ENCODE assay signal across 8 cellular contexts in genomic region chr22:38873469-38874411, GRCh38. TPM values are rescaled to one million over a fixed set of nuclear protein-coding genes. Genes with fewer than 3 reads are reported as not detected.
A peak's percentile ranks its signal among the peaks of the same experiment; 100 is the strongest.
DNase-seq lines count a peak whose midpoint lies in the region; ATAC-seq and TF ChIP-seq lines count a peak whose summit lies in the region.

No MANE protein-coding gene starts in this region.

- H3K27me3 Mint-ChIP-seq in natural killer cell (ENCODE audit: low read depth in 2 of 2): peaks cover 8 to 14% of the 10 kb centered on the region in 2 donors

- intact Hi-C loops in breast epithelium (cut with DNase I; ENCODE audit: low total_unique reads): loop anchor here (10.0 kb wide), 1 partner anchor 51 kb away; no protein-coding TSS in a partner anchor
- intact Hi-C loops in natural killer cell (cut with micrococcal nuclease): loop anchor here (5.0 kb wide), 2 partner anchors 279 to 659 kb away; partner anchors contain the start of genes CBX7 and RPS19BP1

- peak overlapping the region in 2 of 3 donors; percentile 75 to 99 for H3K4me3 ChIP-seq in breast epithelium
- peak overlapping the region; percentile 78 for H3K4me3 ChIP-seq in thoracic aorta

- H3K27ac Mint-ChIP-seq in natural killer cell: peak overlapping the region; percentile 73 to 91

- H3K36me3 Mint-ChIP-seq in natural killer cell: no peaks in the 10 kb centered on the region

- H3K9me3 ChIP-seq in breast epithelium (no peaks in the 10 kb centered on the region), thoracic aorta (no peaks in the 10 kb centered on the region)

- ATAC-seq in natural killer cell (peak in 2 of 3 donors; percentile 17 to 52), thoracic aorta (ENCODE audit: insufficient number of reproducible peaks, low FRiP score, low read depth) (no peak), GM21528 (IDR thresholded peaks at IDR 0.05; ENCODE audit: low FRiP score, unreplicated experiment) (no peak), HG03469 (IDR thresholded peaks at IDR 0.05; ENCODE audit: unreplicated experiment) (no peak)

- H3K9me3 Mint-ChIP-seq in natural killer cell: no peaks in the 10 kb centered on the region

- TF ChIP-seq CTCF in breast epithelium (IDR thresholded peaks at IDR 0.05) (no peak), natural killer cell (IDR thresholded peaks at IDR 0.05) (no peak), thoracic aorta (IDR thresholded peaks at IDR 0.05) (no peak)

- DNase-seq in NCI-H2081 (lab: John Stamatoyannopoulos, UW) (peak; percentile 15 to 37), NCI-H2081 treated with DMSO at 0.1 percent for 48 hours (lab: John Stamatoyannopoulos, UW) (no peak), T-helper 2 cell (peak in 3 of 5 experiments; percentile 46 to 77 (median 65)), breast epithelium (ENCODE audit: low spot score in 2 of 2) (peak in 1 of 2 donors; percentile 17), natural killer cell (no peak), thoracic aorta (ENCODE audit: low spot score) (no peak)

- H3K4me3 Mint-ChIP-seq in natural killer cell: peak overlapping the region; percentile 86

- H3K4me1 ChIP-seq in breast epithelium (peaks cover 0 to 10% of the 10 kb centered on the region in 2 donors), thoracic aorta (ENCODE audit: control insufficient read depth in 1 of 2, low read depth in 2 of 2) (peaks cover 16 to 36% of the 10 kb centered on the region in 2 donors)

- H3K27ac ChIP-seq in breast epithelium: peak overlapping the region; percentile 96 to 97
- peak overlapping the region; percentile 86 to 99 for H3K27ac ChIP-seq in thoracic aorta

- peaks cover 26 to 36% of the 10 kb centered on the region in 2 donors for H3K4me1 Mint-ChIP-seq in natural killer cell

- H3K36me3 ChIP-seq in breast epithelium (no peaks in the 10 kb centered on the region), thoracic aorta (no peaks in the 10 kb centered on the region)

- no peaks in the 10 kb centered on the region for H3K27me3 ChIP-seq in breast epithelium
- no peaks in the 10 kb centered on the region for H3K27me3 ChIP-seq in thoracic aorta (replicated peaks; ENCODE audit: insufficient read depth)

- TF ChIP-seq POLR2A in breast epithelium (IDR thresholded peaks at IDR 0.05): no peak

RNA-seq across cellular contexts. Expression of gene CBX6, which starts 1.7 kb away (rescaled TPM):
- total RNA-seq in breast epithelium (10 to 100 TPM; 20.2 to 34.7 (median 25.9) TPM), natural killer cell (10 to 100 TPM; 68.0 to 81.5 (median 75.7) TPM), thoracic aorta (100 to 1,000 TPM in 1 of 2 donors, 10 to 100 TPM in 1; 80.1 to 111 TPM)

RNA-seq across cellular contexts. Expression of gene NPTXR, which starts 29.9 kb away (rescaled TPM):
- total RNA-seq in breast epithelium: 1 to 10 TPM; 3.7 to 4.6 (median 4.5) TPM
- 1 to 10 TPM; 4.8 to 8.2 (median 6.1) TPM for total RNA-seq in natural killer cell
- 10 to 100 TPM; 29.3 to 50.8 TPM for total RNA-seq in thoracic aorta

Comparison
In these comparisons a context has a peak if more than half of its experiments do, and no peak if none do; other contexts are left out.
1. DNase-seq: peak in NCI-H2081 (2 of 2) and T-helper 2 cell (3 of 5); none in NCI-H2081 treated with DMSO at 0.1 percent for 48 hours (single experiment), natural killer cell (single experiment) and thoracic aorta (single experiment).
2. ATAC-seq: peak in natural killer cell (2 of 3); none in thoracic aorta (single experiment), GM21528 (single experiment) and HG03469 (single experiment).